ENCODE assay signal across 1 cellular context in the genomic region with DNA sequence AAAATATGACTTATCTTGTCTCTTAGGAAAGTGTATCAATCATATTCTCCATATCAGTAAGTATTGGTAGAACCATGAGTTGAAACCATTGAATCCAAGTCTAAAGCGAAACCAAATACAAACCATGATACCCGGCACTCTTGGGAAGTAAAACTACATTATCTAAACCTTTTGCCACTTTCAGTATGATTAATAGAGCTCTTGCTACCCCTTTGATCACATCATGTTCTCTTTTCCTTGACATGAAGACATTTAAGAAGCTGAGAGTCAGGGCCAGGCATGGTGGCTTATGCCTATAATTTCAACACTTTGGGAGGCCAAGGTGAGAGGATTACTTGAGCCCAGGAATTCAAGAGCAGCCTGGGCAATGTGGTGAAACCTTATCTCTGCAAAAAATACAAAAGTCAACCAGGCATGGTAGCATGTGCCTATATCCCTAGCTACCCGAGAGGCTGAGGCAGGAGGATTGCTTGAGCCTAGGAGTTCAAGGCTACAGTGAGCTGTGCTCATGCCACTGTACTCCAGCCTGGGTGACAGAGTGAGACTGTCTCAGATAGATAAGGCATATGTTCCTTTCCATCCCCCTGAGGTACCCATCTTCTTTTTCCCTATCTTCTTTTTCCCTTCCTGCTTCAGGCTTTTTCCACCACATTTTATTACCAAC.
TF ChIP-seq lines count a peak whose summit lies in the region.

No MANE protein-coding gene starts in this region.

TF ChIP-seq in SK-N-SH treated with all-trans-retinoic acid at 6 μM for 48 hours, 23 proteins besides CTCF, POLR2A, EP300 and RAD21 (continued from another document):
- TF ChIP-seq, protein P1, sequence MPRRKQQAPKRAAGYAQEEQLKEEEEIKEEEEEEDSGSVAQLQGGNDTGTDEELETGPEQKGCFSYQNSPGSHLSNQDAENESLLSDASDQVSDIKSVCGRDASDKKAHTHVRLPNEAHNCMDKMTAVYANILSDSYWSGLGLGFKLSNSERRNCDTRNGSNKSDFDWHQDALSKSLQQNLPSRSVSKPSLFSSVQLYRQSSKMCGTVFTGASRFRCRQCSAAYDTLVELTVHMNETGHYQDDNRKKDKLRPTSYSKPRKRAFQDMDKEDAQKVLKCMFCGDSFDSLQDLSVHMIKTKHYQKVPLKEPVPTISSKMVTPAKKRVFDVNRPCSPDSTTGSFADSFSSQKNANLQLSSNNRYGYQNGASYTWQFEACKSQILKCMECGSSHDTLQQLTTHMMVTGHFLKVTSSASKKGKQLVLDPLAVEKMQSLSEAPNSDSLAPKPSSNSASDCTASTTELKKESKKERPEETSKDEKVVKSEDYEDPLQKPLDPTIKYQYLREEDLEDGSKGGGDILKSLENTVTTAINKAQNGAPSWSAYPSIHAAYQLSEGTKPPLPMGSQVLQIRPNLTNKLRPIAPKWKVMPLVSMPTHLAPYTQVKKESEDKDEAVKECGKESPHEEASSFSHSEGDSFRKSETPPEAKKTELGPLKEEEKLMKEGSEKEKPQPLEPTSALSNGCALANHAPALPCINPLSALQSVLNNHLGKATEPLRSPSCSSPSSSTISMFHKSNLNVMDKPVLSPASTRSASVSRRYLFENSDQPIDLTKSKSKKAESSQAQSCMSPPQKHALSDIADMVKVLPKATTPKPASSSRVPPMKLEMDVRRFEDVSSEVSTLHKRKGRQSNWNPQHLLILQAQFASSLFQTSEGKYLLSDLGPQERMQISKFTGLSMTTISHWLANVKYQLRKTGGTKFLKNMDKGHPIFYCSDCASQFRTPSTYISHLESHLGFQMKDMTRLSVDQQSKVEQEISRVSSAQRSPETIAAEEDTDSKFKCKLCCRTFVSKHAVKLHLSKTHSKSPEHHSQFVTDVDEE (CRISPR knock-in tag; IDR thresholded peaks at IDR 0.05) = no peak
- TF ChIP-seq ARNTL (CRISPR knock-in tag; IDR thresholded peaks at IDR 0.05; ENCODE audit: borderline replicate concordance, low read depth) (no peak), GLIS3 (CRISPR knock-in tag; IDR thresholded peaks at IDR 0.05) (no peak), ZFP30 (CRISPR knock-in tag; IDR thresholded peaks at IDR 0.05) (no peak), TOX (CRISPR knock-in tag; IDR thresholded peaks at IDR 0.05; ENCODE audit: borderline replicate concordance) (no peak), ISL1 (CRISPR knock-in tag; IDR thresholded peaks at IDR 0.05) (no peak), SNAI2 (CRISPR knock-in tag; IDR thresholded peaks at IDR 0.05) (no peak), BACH2 (CRISPR knock-in tag; IDR thresholded peaks at IDR 0.05; ENCODE audit: borderline replicate concordance) (no peak)
- TF ChIP-seq, protein P2, sequence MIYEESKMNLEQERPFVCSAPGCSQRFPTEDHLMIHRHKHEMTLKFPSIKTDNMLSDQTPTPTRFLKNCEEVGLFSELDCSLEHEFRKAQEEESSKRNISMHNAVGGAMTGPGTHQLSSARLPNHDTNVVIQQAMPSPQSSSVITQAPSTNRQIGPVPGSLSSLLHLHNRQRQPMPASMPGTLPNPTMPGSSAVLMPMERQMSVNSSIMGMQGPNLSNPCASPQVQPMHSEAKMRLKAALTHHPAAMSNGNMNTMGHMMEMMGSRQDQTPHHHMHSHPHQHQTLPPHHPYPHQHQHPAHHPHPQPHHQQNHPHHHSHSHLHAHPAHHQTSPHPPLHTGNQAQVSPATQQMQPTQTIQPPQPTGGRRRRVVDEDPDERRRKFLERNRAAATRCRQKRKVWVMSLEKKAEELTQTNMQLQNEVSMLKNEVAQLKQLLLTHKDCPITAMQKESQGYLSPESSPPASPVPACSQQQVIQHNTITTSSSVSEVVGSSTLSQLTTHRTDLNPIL (CRISPR knock-in tag; IDR thresholded peaks at IDR 0.05; ENCODE audit: low read depth) = no peak
